1 cellular context compared by ENCODE assay signal in the genomic region with DNA sequence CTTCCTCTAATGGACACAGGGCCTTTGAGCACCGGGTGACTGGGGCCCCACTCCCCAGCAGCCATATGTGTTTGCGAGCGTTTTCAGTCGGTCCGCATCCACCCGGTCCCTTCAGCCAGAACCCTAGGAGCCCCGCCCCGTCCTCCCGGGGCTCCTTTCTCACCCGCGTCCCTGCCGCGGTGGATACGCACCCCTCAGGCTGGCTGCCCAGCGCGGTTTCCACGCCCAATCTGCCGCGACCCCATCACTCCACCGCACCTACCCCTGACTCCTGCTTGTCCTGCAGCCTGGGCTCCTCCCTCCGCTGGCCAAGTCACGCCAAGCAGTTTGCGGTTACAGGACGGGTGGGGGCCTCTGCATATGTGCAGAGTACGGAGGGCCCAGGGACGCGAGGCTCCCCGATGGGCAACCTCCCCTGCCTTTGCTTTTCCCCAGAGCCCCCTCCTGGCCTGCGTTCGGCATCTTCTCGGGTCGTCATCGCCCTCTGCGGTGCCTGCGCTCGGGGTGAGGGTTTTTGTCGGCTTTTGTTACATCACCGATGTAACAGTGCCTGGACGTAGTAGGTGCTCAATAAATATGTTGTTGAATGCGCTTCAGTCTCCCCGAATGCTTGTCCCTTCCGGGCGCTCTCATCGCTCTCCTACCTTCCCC.
TF ChIP-seq lines count a peak whose summit lies in the region.

No MANE protein-coding gene starts in this region.

TF ChIP-seq in K562, 482 proteins besides CTCF, POLR2A, EP300 and RAD21 (continued from another document):
- TF ChIP-seq, protein P1, sequence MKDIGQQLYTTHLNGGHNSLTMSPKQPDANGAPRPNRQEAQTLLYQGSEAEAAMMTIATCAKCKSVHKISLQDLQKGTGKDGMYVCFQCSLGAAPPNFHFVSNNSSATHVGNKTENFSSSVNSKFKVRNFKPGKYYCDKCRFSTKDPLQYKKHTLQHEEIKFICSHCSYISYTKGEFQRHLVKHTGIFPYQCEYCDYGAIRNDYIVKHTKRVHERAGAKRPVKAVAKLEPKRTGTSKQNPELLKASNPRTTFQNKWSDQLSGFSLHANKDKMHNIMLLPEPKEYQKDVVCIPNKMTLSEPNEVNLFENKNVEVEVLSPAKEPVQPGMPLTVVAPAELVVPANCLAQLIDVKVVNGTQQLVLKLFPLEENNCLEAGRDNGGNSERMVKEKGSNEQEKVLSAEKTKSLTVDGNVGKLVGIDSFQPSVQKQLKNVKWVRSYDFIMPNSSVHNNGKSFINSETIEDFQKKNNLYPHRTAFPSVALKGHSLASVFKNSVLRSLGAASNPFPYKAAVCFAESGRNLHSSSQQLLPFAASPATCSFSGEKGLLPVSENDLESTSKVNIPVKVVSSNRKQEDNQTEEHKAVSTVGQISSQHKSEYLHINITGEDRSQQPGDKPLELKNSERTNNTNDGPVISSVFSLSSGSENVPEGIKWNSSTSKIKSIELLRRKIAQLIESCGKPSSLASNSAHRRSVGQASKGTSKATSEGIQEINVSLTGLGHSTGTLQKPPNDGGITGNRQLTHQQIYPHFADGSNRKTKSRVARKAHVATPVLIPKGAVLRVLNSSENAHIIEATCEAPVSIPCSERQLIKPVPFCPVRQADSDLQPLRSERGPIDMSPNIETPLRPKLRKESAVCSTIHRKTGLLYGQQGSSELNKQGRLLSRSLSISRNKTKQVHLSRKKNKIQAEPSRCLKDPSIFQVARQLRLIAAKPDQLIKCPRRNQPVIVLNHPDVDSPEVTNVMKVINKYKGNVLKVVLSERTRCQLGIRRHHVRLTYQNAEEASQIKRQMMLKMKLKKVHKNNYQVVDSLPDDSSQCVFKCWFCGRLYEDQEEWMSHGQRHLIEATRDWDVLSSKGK (CRISPR knock-in tag; IDR thresholded peaks at IDR 0.05), result no peak
- TF ChIP-seq ZKSCAN1 (IDR thresholded peaks at IDR 0.05; ENCODE audit: low read depth, low read length), result peak; percentile 28; the same call in 1 of the 2 replicates
- TF ChIP-seq TAF15 (IDR thresholded peaks at IDR 0.05; ENCODE audit: low read depth, low read length), result 0 out of 2 replicates have a peak, but pooled peaks have one; percentile 77
- 0 out of 2 replicates have a peak, but pooled peaks have one; percentile 3 for TF ChIP-seq CREM (IDR thresholded peaks at IDR 0.05; ENCODE audit: low read depth)
- no peak for TF ChIP-seq HSF4 (CRISPR knock-in tag; IDR thresholded peaks at IDR 0.05; ENCODE audit: borderline replicate concordance)
- 0 out of 2 replicates have a peak, but pooled peaks have one; percentile 19 for TF ChIP-seq FOXK1 (CRISPR knock-in tag; IDR thresholded peaks at IDR 0.05; ENCODE audit: borderline replicate concordance)
- peak; percentile 29; the same call in 1 of the 2 replicates for TF ChIP-seq KLF1 (tag; IDR thresholded peaks at IDR 0.05)
- TF ChIP-seq, protein P2, sequence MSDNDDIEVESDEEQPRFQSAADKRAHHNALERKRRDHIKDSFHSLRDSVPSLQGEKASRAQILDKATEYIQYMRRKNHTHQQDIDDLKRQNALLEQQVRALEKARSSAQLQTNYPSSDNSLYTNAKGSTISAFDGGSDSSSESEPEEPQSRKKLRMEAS (CRISPR knock-in tag; IDR thresholded peaks at IDR 0.05), result 0 out of 2 replicates have a peak, but pooled peaks have one; percentile 5
- 0 out of 2 replicates have a peak, but pooled peaks have one; percentile 6 for TF ChIP-seq L3MBTL2 (IDR thresholded peaks at IDR 0.05)
- TF ChIP-seq, protein P3, sequence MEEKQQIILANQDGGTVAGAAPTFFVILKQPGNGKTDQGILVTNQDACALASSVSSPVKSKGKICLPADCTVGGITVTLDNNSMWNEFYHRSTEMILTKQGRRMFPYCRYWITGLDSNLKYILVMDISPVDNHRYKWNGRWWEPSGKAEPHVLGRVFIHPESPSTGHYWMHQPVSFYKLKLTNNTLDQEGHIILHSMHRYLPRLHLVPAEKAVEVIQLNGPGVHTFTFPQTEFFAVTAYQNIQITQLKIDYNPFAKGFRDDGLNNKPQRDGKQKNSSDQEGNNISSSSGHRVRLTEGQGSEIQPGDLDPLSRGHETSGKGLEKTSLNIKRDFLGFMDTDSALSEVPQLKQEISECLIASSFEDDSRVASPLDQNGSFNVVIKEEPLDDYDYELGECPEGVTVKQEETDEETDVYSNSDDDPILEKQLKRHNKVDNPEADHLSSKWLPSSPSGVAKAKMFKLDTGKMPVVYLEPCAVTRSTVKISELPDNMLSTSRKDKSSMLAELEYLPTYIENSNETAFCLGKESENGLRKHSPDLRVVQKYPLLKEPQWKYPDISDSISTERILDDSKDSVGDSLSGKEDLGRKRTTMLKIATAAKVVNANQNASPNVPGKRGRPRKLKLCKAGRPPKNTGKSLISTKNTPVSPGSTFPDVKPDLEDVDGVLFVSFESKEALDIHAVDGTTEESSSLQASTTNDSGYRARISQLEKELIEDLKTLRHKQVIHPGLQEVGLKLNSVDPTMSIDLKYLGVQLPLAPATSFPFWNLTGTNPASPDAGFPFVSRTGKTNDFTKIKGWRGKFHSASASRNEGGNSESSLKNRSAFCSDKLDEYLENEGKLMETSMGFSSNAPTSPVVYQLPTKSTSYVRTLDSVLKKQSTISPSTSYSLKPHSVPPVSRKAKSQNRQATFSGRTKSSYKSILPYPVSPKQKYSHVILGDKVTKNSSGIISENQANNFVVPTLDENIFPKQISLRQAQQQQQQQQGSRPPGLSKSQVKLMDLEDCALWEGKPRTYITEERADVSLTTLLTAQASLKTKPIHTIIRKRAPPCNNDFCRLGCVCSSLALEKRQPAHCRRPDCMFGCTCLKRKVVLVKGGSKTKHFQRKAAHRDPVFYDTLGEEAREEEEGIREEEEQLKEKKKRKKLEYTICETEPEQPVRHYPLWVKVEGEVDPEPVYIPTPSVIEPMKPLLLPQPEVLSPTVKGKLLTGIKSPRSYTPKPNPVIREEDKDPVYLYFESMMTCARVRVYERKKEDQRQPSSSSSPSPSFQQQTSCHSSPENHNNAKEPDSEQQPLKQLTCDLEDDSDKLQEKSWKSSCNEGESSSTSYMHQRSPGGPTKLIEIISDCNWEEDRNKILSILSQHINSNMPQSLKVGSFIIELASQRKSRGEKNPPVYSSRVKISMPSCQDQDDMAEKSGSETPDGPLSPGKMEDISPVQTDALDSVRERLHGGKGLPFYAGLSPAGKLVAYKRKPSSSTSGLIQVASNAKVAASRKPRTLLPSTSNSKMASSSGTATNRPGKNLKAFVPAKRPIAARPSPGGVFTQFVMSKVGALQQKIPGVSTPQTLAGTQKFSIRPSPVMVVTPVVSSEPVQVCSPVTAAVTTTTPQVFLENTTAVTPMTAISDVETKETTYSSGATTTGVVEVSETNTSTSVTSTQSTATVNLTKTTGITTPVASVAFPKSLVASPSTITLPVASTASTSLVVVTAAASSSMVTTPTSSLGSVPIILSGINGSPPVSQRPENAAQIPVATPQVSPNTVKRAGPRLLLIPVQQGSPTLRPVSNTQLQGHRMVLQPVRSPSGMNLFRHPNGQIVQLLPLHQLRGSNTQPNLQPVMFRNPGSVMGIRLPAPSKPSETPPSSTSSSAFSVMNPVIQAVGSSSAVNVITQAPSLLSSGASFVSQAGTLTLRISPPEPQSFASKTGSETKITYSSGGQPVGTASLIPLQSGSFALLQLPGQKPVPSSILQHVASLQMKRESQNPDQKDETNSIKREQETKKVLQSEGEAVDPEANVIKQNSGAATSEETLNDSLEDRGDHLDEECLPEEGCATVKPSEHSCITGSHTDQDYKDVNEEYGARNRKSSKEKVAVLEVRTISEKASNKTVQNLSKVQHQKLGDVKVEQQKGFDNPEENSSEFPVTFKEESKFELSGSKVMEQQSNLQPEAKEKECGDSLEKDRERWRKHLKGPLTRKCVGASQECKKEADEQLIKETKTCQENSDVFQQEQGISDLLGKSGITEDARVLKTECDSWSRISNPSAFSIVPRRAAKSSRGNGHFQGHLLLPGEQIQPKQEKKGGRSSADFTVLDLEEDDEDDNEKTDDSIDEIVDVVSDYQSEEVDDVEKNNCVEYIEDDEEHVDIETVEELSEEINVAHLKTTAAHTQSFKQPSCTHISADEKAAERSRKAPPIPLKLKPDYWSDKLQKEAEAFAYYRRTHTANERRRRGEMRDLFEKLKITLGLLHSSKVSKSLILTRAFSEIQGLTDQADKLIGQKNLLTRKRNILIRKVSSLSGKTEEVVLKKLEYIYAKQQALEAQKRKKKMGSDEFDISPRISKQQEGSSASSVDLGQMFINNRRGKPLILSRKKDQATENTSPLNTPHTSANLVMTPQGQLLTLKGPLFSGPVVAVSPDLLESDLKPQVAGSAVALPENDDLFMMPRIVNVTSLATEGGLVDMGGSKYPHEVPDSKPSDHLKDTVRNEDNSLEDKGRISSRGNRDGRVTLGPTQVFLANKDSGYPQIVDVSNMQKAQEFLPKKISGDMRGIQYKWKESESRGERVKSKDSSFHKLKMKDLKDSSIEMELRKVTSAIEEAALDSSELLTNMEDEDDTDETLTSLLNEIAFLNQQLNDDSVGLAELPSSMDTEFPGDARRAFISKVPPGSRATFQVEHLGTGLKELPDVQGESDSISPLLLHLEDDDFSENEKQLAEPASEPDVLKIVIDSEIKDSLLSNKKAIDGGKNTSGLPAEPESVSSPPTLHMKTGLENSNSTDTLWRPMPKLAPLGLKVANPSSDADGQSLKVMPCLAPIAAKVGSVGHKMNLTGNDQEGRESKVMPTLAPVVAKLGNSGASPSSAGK (IDR thresholded peaks at IDR 0.05), result no peak; the same call in none of the 2 replicates
- TF ChIP-seq, protein P4, sequence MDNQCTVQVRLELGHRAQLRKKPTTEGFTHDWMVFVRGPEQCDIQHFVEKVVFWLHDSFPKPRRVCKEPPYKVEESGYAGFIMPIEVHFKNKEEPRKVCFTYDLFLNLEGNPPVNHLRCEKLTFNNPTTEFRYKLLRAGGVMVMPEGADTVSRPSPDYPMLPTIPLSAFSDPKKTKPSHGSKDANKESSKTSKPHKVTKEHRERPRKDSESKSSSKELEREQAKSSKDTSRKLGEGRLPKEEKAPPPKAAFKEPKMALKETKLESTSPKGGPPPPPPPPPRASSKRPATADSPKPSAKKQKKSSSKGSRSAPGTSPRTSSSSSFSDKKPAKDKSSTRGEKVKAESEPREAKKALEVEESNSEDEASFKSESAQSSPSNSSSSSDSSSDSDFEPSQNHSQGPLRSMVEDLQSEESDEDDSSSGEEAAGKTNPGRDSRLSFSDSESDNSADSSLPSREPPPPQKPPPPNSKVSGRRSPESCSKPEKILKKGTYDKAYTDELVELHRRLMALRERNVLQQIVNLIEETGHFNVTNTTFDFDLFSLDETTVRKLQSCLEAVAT (IDR thresholded peaks at IDR 0.05), result peak in 1 of 2 experiments; percentile 84; a peak in 1 of 4 replicates
- TF ChIP-seq, protein P5, sequence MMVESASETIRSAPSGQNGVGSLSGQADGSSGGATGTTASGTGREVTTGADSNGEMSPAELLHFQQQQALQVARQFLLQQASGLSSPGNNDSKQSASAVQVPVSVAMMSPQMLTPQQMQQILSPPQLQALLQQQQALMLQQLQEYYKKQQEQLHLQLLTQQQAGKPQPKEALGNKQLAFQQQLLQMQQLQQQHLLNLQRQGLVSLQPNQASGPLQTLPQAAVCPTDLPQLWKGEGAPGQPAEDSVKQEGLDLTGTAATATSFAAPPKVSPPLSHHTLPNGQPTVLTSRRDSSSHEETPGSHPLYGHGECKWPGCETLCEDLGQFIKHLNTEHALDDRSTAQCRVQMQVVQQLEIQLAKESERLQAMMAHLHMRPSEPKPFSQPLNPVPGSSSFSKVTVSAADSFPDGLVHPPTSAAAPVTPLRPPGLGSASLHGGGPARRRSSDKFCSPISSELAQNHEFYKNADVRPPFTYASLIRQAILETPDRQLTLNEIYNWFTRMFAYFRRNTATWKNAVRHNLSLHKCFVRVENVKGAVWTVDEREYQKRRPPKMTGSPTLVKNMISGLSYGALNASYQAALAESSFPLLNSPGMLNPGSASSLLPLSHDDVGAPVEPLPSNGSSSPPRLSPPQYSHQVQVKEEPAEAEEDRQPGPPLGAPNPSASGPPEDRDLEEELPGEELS (CRISPR knock-in tag; IDR thresholded peaks at IDR 0.05; ENCODE audit: borderline replicate concordance), result peak; percentile 58; the same call in 1 of the 2 replicates
